Comparison of ENCODE assay signal across 9 cellular contexts in genomic region chr17:35849469-35850348, GRCh38. TPM values are rescaled to one million over a fixed set of nuclear protein-coding genes. Genes with fewer than 3 reads are reported as not detected.
DNase-seq lines count a peak whose midpoint lies in the region; ATAC-seq and TF ChIP-seq lines count a peak whose summit lies in the region.
"Had no signal": no experiment of that assay in that cellular context is flagged by ENCODE, and none has a peak within 500 bp of the region (broad histone marks: within the 10 kb centered on the region; RNA-seq: fewer than 3 reads in every experiment).

No MANE protein-coding gene starts in this region.

- H3K36me3 Mint-ChIP-seq in activated CD4-positive, alpha-beta T cell treated with anti-CD3 and anti-CD28 coated beads for 36 hours (ENCODE audit: low read depth): peaks cover 39% of the 10 kb centered on the region
- peaks cover 26% of the 10 kb centered on the region for H3K36me3 Mint-ChIP-seq in memory B cell

- no peaks in the 10 kb centered on the region for H3K27me3 Mint-ChIP-seq in activated CD4-positive, alpha-beta T cell treated with anti-CD3 and anti-CD28 coated beads for 36 hours
- no peaks in the 10 kb centered on the region for H3K27me3 Mint-ChIP-seq in memory B cell

- peaks cover 9% of the 10 kb centered on the region for H3K4me1 Mint-ChIP-seq in activated CD4-positive, alpha-beta T cell treated with anti-CD3 and anti-CD28 coated beads for 36 hours
- peaks cover 2% of the 10 kb centered on the region for H3K4me1 Mint-ChIP-seq in memory B cell

- H3K27ac Mint-ChIP-seq in activated CD4-positive, alpha-beta T cell treated with anti-CD3 and anti-CD28 coated beads for 36 hours: peak overlapping the region; percentile 53
- H3K27ac Mint-ChIP-seq in memory B cell: peak overlapping the region; percentile 6

- DNase-seq in ACHN (peak; percentile 72), GM13977 (ENCODE audit: low spot score) (peak; percentile 65), NCI-H2227 (lab: John Stamatoyannopoulos, UW; ENCODE audit: unreplicated experiment) (peak; percentile 68), dermis microvascular lymphatic vessel endothelial cell (ENCODE audit: low read depth in 2 of 2) (peak; percentile 72 to 82), memory B cell (ENCODE audit: low spot score in 2 of 2) (peak; percentile 21 to 27)
- DNase-seq in activated CD4-positive, alpha-beta T cell treated with anti-CD3 and anti-CD28 coated beads for 36 hours: peak; percentile 67
- DNase-seq in stimulated activated CD8-positive, alpha-beta memory T cell treated with anti-CD3 and anti-CD28 coated beads, Interleukin-7, amount 100 ng/mL, for 4 hours (ENCODE audit: low read depth in 2 of 2): peak; percentile 34 to 44

- no peak overlapping the region for H3K4me3 Mint-ChIP-seq in activated CD4-positive, alpha-beta T cell treated with anti-CD3 and anti-CD28 coated beads for 36 hours
- no peak overlapping the region for H3K4me3 Mint-ChIP-seq in memory B cell

- POLR2A ChIA-PET in activated CD4-positive, alpha-beta T cell treated with anti-CD3 and anti-CD28 coated beads for 36 hours (lab: Charles Lee): no interaction called here

- peak; percentile 80 for ATAC-seq in activated CD4-positive, alpha-beta T cell treated with anti-CD3 and anti-CD28 coated beads for 36 hours
- ATAC-seq in memory B cell (ENCODE audit: low read depth) (peak; percentile 63), GM21723 (IDR thresholded peaks at IDR 0.05; ENCODE audit: unreplicated experiment) (no peak)

- no peaks in the 10 kb centered on the region for H3K9me3 Mint-ChIP-seq in activated CD4-positive, alpha-beta T cell treated with anti-CD3 and anti-CD28 coated beads for 36 hours (ENCODE audit: low read depth)
- H3K9me3 Mint-ChIP-seq in memory B cell: no peaks in the 10 kb centered on the region

- TF ChIP-seq CTCF in GM13977 (IDR thresholded peaks at IDR 0.05; ENCODE audit: extremely low read depth, insufficient read depth, missing control alignments): peak; percentile 79

- CTCF ChIA-PET in activated CD4-positive, alpha-beta T cell treated with anti-CD3 and anti-CD28 coated beads for 36 hours (lab: Charles Lee): interaction anchor here (0.6 to 3.3 kb wide), 16 partner anchors 9 to 126 kb away, joined by 3 to 17 read pairs (median 4); no protein-coding TSS in a partner anchor

- in situ Hi-C loops in ACHN (cut with HindIII; ENCODE audit: low pct_ligation_motif_present, low pct_unique_long_range_greater_than_20kb, low sequenced_read_pairs): no loop called here
- in situ Hi-C loops in GM13977 (cut with MboI; ENCODE audit: low pct_unique_long_range_greater_than_20kb, low sequenced_read_pairs, unreplicated experiment): no loop called here

- intact Hi-C loops in activated CD4-positive, alpha-beta T cell treated with anti-CD3 and anti-CD28 coated beads for 36 hours (cut with DNase I, micrococcal nuclease): loop anchor here (1.0 to 5.0 kb wide), 2 partner anchors 81 to 158 kb away; partner anchors contain the start of gene RDM1 (in 2 of the 2)

RNA-seq across cellular contexts. Expression of gene HEATR9, which starts 19.0 kb away (rescaled TPM):
- under 1 TPM in 1 of 2 experiments, not detected in 1; 0.18 TPM for total RNA-seq in activated CD4-positive, alpha-beta T cell treated with anti-CD3 and anti-CD28 coated beads for 36 hours
- not detected in 2 replicates for total RNA-seq in dermis microvascular lymphatic vessel endothelial cell
- total RNA-seq: ovary had no signal

RNA-seq across cellular contexts. Expression of gene CCL5, which starts 30.5 kb away (rescaled TPM):
- total RNA-seq in activated CD4-positive, alpha-beta T cell treated with anti-CD3 and anti-CD28 coated beads for 36 hours: 10 to 100 TPM; 33.1 to 50.4 TPM
- 0.38 and 0.39 TPM in 2 replicates for total RNA-seq in dermis microvascular lymphatic vessel endothelial cell

RNA-seq across cellular contexts. Expression of gene TAF15, which starts 40.4 kb away (rescaled TPM):
- total RNA-seq in activated CD4-positive, alpha-beta T cell treated with anti-CD3 and anti-CD28 coated beads for 36 hours: 100 to 1,000 TPM; 316 to 330 TPM
- 62.6 and 74.3 TPM in 2 replicates for total RNA-seq in dermis microvascular lymphatic vessel endothelial cell

RNA-seq across cellular contexts. Expression of gene MMP28, which starts 54.3 kb away (rescaled TPM):
- total RNA-seq in activated CD4-positive, alpha-beta T cell treated with anti-CD3 and anti-CD28 coated beads for 36 hours: under 1 TPM in 1 of 2 experiments, not detected in 1; 0.09 TPM
- total RNA-seq in dermis microvascular lymphatic vessel endothelial cell: 1.3 and 2.4 TPM in 2 replicates

Comparison
In these comparisons a context has a peak if more than half of its experiments do, and no peak if none do; other contexts are left out.
1. DNase-seq: peak in every context shown above with its lines; median percentile 77 in dermis microvascular lymphatic vessel endothelial cell; 72 in ACHN; 68 in NCI-H2227; 67 in activated CD4-positive, alpha-beta T cell treated with anti-CD3 and anti-CD28 coated beads for 36 hours; 65 in GM13977; 39 in stimulated activated CD8-positive, alpha-beta memory T cell treated with anti-CD3 and anti-CD28 coated beads, Interleukin-7, amount 100 ng/mL, for 4 hours; 24 in memory B cell.
2. RNA of gene CCL5, which starts 30.5 kb away (total RNA-seq): 33.1 to 50.4 TPM in activated CD4-positive, alpha-beta T cell treated with anti-CD3 and anti-CD28 coated beads for 36 hours; 0.38 to 0.39 TPM in dermis microvascular lymphatic vessel endothelial cell; every median in the first group is over 10 times any median in the second.